ENCODE assay signal across 21 cellular contexts in genomic region chr1:221468556-221468955, GRCh38.
"Had no signal": no experiment of that assay in that cellular context is flagged by ENCODE, and none has a peak within 500 bp of the region (broad histone marks: within the 10 kb centered on the region; RNA-seq: fewer than 3 reads in every experiment).

No MANE protein-coding gene starts in this region.

- H3K27me3 ChIP-seq: colonic mucosa, neutrophil, right lobe of liver, transverse colon had no signal

- ATAC-seq: heart left ventricle; mucosa of descending colon; naive thymus-derived CD8-positive, alpha-beta T cell; psoas muscle; right lobe of liver; stimulated activated naive B cell treated with anti-CD40 and anti-IgM and Interleukin-4, amounts not matched to agents 10 μg/mL and 1 μg/mL and 100 μg/mL, for 72 hours; stimulated activated naive CD8-positive, alpha-beta T cell treated with anti-CD3 and anti-CD28 coated beads, Interleukin-15, amount 100 ng/mL, for 72 hours had no signal

- H3K9me3 ChIP-seq: colonic mucosa, mucosa of descending colon, neutrophil, psoas muscle, right lobe of liver, transverse colon had no signal

- H3K27ac ChIP-seq: colonic mucosa, heart left ventricle, neutrophil, psoas muscle, right lobe of liver, spleen, thoracic aorta, transverse colon had no signal

- H3K36me3 ChIP-seq: colonic mucosa, heart left ventricle, neutrophil, right lobe of liver, spleen, thoracic aorta, transverse colon had no signal

- H3K4me3 ChIP-seq: colonic mucosa, heart left ventricle, mucosa of descending colon, psoas muscle, right lobe of liver, spleen, thoracic aorta, transverse colon had no signal

- DNase-seq: colonic mucosa; dermis blood vessel endothelial cell; erythroblast; heart left ventricle; hippocampal formation; mammary epithelial cell; mucosa of descending colon; naive thymus-derived CD8-positive, alpha-beta T cell; psoas muscle; retina; right lobe of liver; spleen; stimulated activated CD4-positive, alpha-beta T cell treated with anti-CD3 and anti-CD28 coated beads, Interleukin-15, amount 100 ng/mL, for 24 hours; stimulated activated CD4-positive, alpha-beta T cell treated with anti-CD3 and anti-CD28 coated beads, Interleukin-2, amount 100 ng/mL, for 24 hours; stimulated activated CD4-positive, alpha-beta T cell treated with anti-CD3 and anti-CD28 coated beads, Interleukin-4, amount 100 ng/mL, for 4 hours; stimulated activated naive B cell treated with anti-CD40 and anti-IgM and Interleukin-4, amounts not matched to agents 10 μg/mL and 1 μg/mL and 100 μg/mL, for 72 hours; stimulated activated naive CD8-positive, alpha-beta T cell treated with anti-CD3 and anti-CD28 coated beads, Interleukin-15, amount 100 ng/mL, for 72 hours; substantia nigra; transverse colon had no signal

- H3K4me1 ChIP-seq: colonic mucosa, heart left ventricle, psoas muscle, right lobe of liver, spleen, transverse colon had no signal
